ENCODE assay signal across 8 cellular contexts in genomic region chr6:33391278-33392167, GRCh38. TPM values are rescaled to one million over a fixed set of nuclear protein-coding genes. Genes with fewer than 3 reads are reported as not detected.
DNase-seq lines count a peak whose midpoint lies in the region; FAIRE-seq and TF ChIP-seq lines count a peak whose summit lies in the region.

Gene KIFC1 (plus strand): TSS chr6:33391823. CDS start chr6:33391986, 163 bp downstream.

- H2AFZ ChIP-seq in Loucy (ENCODE audit: low read length), result peak within 1 kb of the TSS; percentile 94

- 0 to 1% (median 0%) methylated on average over 59 to 90 of the region's 90 CpGs for WGBS in stomach, 5 donors

- no peaks in the 10 kb centered on the region for H3F3A ChIP-seq in Loucy (ENCODE audit: low read depth)

- H3K27ac Mint-ChIP-seq in nephron progenitor cell, result peak within 1 kb of the TSS; percentile 95

- H3K27ac ChIP-seq in stomach, result peak within 1 kb of the TSS; percentile 78 to 94 (median 91)

- H3K36me3 ChIP-seq in ES-I3 (ENCODE audit: insufficient read depth, low read length), result no peaks in the 10 kb centered on the region
- no peaks in the 10 kb centered on the region for H3K36me3 ChIP-seq in Loucy (ENCODE audit: insufficient read depth, low read length)
- no peaks in the 10 kb centered on the region for H3K36me3 ChIP-seq in stomach

- H3K4me3 ChIP-seq in Loucy (ENCODE audit: low read length, poor library complexity, severe bottlenecking) (peak within 1 kb of the TSS; percentile 82), fibroblast of the aortic adventitia (ENCODE audit: low read depth, low read length) (peak within 1 kb of the TSS; percentile 93), stomach (peak within 1 kb of the TSS; percentile 51 to 75 (median 61))

- peaks cover 4% of the 10 kb centered on the region for H3K9me3 Mint-ChIP-seq in nephron progenitor cell

- peaks cover 15% of the 10 kb centered on the region for H3K4me1 ChIP-seq in ES-I3 (ENCODE audit: insufficient read depth, low read length)
- H3K4me1 ChIP-seq in Loucy (ENCODE audit: insufficient read depth, low read length, poor library complexity, severe bottlenecking), result peaks cover 43% of the 10 kb centered on the region
- H3K4me1 ChIP-seq in stomach, result peaks cover 6 to 31% (median 16%) of the 10 kb centered on the region in 4 donors

- no peaks in the 10 kb centered on the region for H3K9me3 ChIP-seq in ES-I3 (ENCODE audit: control insufficient read depth, insufficient read depth, low read length)
- H3K9me3 ChIP-seq in Loucy (ENCODE audit: insufficient read depth, low read depth, low read length), result no peaks in the 10 kb centered on the region
- H3K9me3 ChIP-seq in stomach, result no peaks in the 10 kb centered on the region

- DNase-seq in H54 (ENCODE audit: insufficient read length, low spot score), result peak; percentile 92
- peak; percentile 99 for DNase-seq in SHP77 (lab: John Stamatoyannopoulos, UW)
- DNase-seq in activated effector memory CD4-positive, alpha-beta T cell treated with anti-CD3 and anti-CD28 coated beads, Interleukin-2, amount 50 U/mL, for 16 hours, result peak; percentile 99
- DNase-seq in fibroblast of the aortic adventitia (ENCODE audit: low read depth), result peak; percentile 100
- peak; percentile 99 for DNase-seq in nephron progenitor cell
- peak; percentile 99 for DNase-seq in stomach

- peaks cover 49% of the 10 kb centered on the region for H3K79me2 ChIP-seq in Loucy (ENCODE audit: insufficient read depth, low read length)

- no peak for TF ChIP-seq EP300 in stomach (IDR thresholded peaks at IDR 0.05)

- H4K20me1 ChIP-seq in Loucy (ENCODE audit: insufficient read depth, low read length, poor library complexity, severe bottlenecking), result peaks cover 26% of the 10 kb centered on the region

- H3K9ac ChIP-seq in ES-I3 (ENCODE audit: low read depth, low read length) (peak within 1 kb of the TSS; percentile 87), Loucy (ENCODE audit: low read depth, low read length, poor library complexity, severe bottlenecking) (peak within 1 kb of the TSS; percentile 89)

- intact Hi-C loops in stomach (cut with DNase I; ENCODE audit: low total_unique reads), result no loop called here

- peak within 1 kb of the TSS; percentile 97 for H3K4me2 ChIP-seq in Loucy (ENCODE audit: low read depth, low read length, poor library complexity, severe bottlenecking)

- H3K27me3 ChIP-seq in Loucy (ENCODE audit: insufficient read depth, low read length, poor library complexity, severe bottlenecking), result no peaks in the 10 kb centered on the region
- no peaks in the 10 kb centered on the region for H3K27me3 ChIP-seq in stomach

- peak; percentile 56; the same call in 1 of the 2 replicates for TF ChIP-seq POLR2A in H54 (IDR thresholded peaks at IDR 0.05; ENCODE audit: low read depth, low read length)
- no peak for TF ChIP-seq POLR2A in stomach (IDR thresholded peaks at IDR 0.05)

- H3K4me1 Mint-ChIP-seq in nephron progenitor cell, result peaks cover 55% of the 10 kb centered on the region

- TF ChIP-seq CTCF in Loucy (conservative IDR thresholded peaks at IDR 0.05; ENCODE audit: low read length) (peak; percentile 83), fibroblast of the aortic adventitia (IDR thresholded peaks at IDR 0.05; ENCODE audit: insufficient read depth, low read length) (peak; percentile 96), nephron progenitor cell (IDR thresholded peaks at IDR 0.05) (peak; percentile 95), stomach (IDR thresholded peaks at IDR 0.05) (peak in 6 of 7 experiments; percentile 20 to 99 (median 95))

- no peaks in the 10 kb centered on the region for H3K9me2 ChIP-seq in Loucy (replicated peaks; ENCODE audit: low read depth, low read length)

- peaks cover 20% of the 10 kb centered on the region for H3K36me3 Mint-ChIP-seq in nephron progenitor cell (ENCODE audit: low read depth)

- peak within 1 kb of the TSS; percentile 91 for H3K4me3 Mint-ChIP-seq in nephron progenitor cell

- peak; percentile 84 for FAIRE-seq in H54 (lab: Jason Lieb, UNC)

- H3K27me3 Mint-ChIP-seq in nephron progenitor cell (ENCODE audit: low read depth, poor library complexity), result no peaks in the 10 kb centered on the region

RNA-seq across cellular contexts. Expression of gene KIFC1, which starts in this region (rescaled TPM):
- total RNA-seq in fibroblast of the aortic adventitia (ENCODE audit: low replicate concordance) (49.3 TPM in 1 of 2 replicates, not detected in the other), stomach (10 to 100 TPM in 1 of 5 donors, 1 to 10 TPM in 3, not detected in 1; 4.2 to 15.4 (median 6.7) TPM)
- polyA plus RNA-seq in stomach, result 1 to 10 TPM in 2 of 3 donors, under 1 TPM in 1; 0.46 to 9.9 (median 5.4) TPM

Comparison
In these comparisons a context has a peak if more than half of its experiments do, and no peak if none do; other contexts are left out.
1. Peak in every context shown above with its lines: DNase-seq, H3K4me3 ChIP-seq and H3K27ac ChIP-seq.